In the genomic region with DNA sequence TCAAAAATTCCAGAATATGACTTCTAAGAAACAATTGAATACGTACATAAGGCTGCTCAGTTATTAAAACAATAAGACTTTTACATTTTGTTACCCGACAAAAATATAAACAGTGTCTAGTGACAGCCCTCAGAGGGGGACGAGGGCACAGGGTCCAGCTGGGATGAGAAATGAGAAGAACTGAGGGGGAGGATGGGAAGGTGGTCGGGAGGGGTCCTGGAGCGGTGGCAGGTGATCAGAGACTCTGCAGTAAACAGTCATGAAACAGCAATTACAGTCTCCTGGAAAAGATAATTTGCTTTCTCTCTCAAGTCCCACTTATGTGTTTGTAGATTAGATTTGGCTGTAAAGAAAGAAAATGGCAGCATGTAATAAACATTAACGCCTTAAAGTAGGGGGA, we compare ENCODE assay signal across 11 cellular contexts. TPM values are rescaled to one million over a fixed set of nuclear protein-coding genes. Genes with fewer than 3 reads are reported as not detected.
DNase-seq lines count a peak whose midpoint lies in the region; ATAC-seq, FAIRE-seq and TF ChIP-seq lines count a peak whose summit lies in the region.
"Had no signal": no experiment of that assay in that cellular context is flagged by ENCODE, and none has a peak within 500 bp of the region (broad histone marks: within the 10 kb centered on the region; RNA-seq: fewer than 3 reads in every experiment).

No MANE protein-coding gene starts in this region.

- CTCF ChIA-PET in activated CD4-positive, alpha-beta T cell treated with anti-CD3 and anti-CD28 coated beads for 36 hours (lab: Charles Lee) = interaction anchor here (1.0 to 1.9 kb wide), 3 partner anchors 15 to 95 kb away, joined by 3 to 7 read pairs (median 4); no protein-coding TSS in a partner anchor
- CTCF ChIA-PET in HepG2 (lab: Yijun Ruan, JAX; ENCODE audit: low intra/inter-chr PET ratio, low total read pairs) = no interaction called here

- TF ChIP-seq RAD21 in HepG2 (CRISPR knock-in tag; IDR thresholded peaks at IDR 0.05) = no peak

- TF ChIP-seq CTCF in ascending aorta (IDR thresholded peaks at IDR 0.05) (no peak), HepG2 (CRISPR knock-in tag; IDR thresholded peaks at IDR 0.05) (no peak)

- TF ChIP-seq POLR2A in HepG2 (IDR thresholded peaks at IDR 0.05; ENCODE audit: insufficient read depth in 1 of 2, low read depth in 2 of 2, low read length in 2 of 2) = no peak

- H3K27ac Mint-ChIP-seq in activated CD4-positive, alpha-beta T cell treated with anti-CD3 and anti-CD28 coated beads for 36 hours = peak overlapping the region; percentile 58
- peak overlapping the region; percentile 29 to 95 for H3K27ac Mint-ChIP-seq in stimulated activated naive CD8-positive, alpha-beta T cell treated with anti-CD3 and anti-CD28 coated beads, Interleukin-15, amount 100 ng/mL, for 72 hours

- H3K79me2 ChIP-seq in HepG2 (ENCODE audit: insufficient read depth, low read length) = peaks cover 94% of the 10 kb centered on the region

- H3K4me2 ChIP-seq in HepG2 (ENCODE audit: low read depth, low read length) = peak overlapping the region; percentile 76

- in situ Hi-C loops in HepG2 (cut with HindIII; ENCODE audit: extremely low pct_ligation_motif_present, low pct_unique_long_range_greater_than_20kb) = no loop called here

- H3K27ac ChIP-seq in ascending aorta = peak overlapping the region in 1 of 2 donors; percentile 35
- peak overlapping the region; percentile 75 for H3K27ac ChIP-seq in HepG2 (ENCODE audit: extremely low read length, insufficient read depth, low read length)

- peak overlapping the region; percentile 60 for H3K4me3 Mint-ChIP-seq in activated CD4-positive, alpha-beta T cell treated with anti-CD3 and anti-CD28 coated beads for 36 hours
- peak overlapping the region; percentile 85 to 87 for H3K4me3 Mint-ChIP-seq in stimulated activated naive CD8-positive, alpha-beta T cell treated with anti-CD3 and anti-CD28 coated beads, Interleukin-15, amount 100 ng/mL, for 72 hours

- POLR2A ChIA-PET in activated CD4-positive, alpha-beta T cell treated with anti-CD3 and anti-CD28 coated beads for 36 hours (lab: Charles Lee) = no interaction called here
- POLR2A ChIA-PET in HepG2 (lab: Yijun Ruan, JAX) = interaction anchor here (0.8 to 2.4 kb wide), 12 partner anchors 11 to 131 kb away, joined by 3 to 45 read pairs (median 6); a partner anchor contains a TSS

- no peaks in the 10 kb centered on the region for H3K9me3 Mint-ChIP-seq in activated CD4-positive, alpha-beta T cell treated with anti-CD3 and anti-CD28 coated beads for 36 hours (ENCODE audit: low read depth)
- H3K9me3 Mint-ChIP-seq in stimulated activated naive CD8-positive, alpha-beta T cell treated with anti-CD3 and anti-CD28 coated beads, Interleukin-15, amount 100 ng/mL, for 72 hours = no peaks in the 10 kb centered on the region

- DNase-seq in activated CD4-positive, alpha-beta T cell treated with anti-CD3 and anti-CD28 coated beads for 36 hours = no peak
- no peak for DNase-seq in activated CD4-positive, alpha-beta T cell treated with anti-CD3 and anti-CD28 coated beads for 1 hour
- DNase-seq in ascending aorta (ENCODE audit: low spot score in 2 of 2) (no peak), HepG2 (ENCODE audit: low spot score) (no peak), left colon (no peak), NCI-H2029 treated with DMSO at 0.1 percent for 48 hours (lab: John Stamatoyannopoulos, UW) (no peak)
- DNase-seq in stimulated activated naive CD8-positive, alpha-beta T cell treated with anti-CD3 and anti-CD28 coated beads, Interleukin-15, amount 100 ng/mL, for 72 hours = no peak
- DNase-seq in central memory CD4-positive, alpha-beta T cell = no peak
- DNase-seq: activated CD4-positive, alpha-beta T cell treated with anti-CD3 and anti-CD28 coated beads, Interleukin-2, amount 50 U/mL, for 48 hours; NCI-H345; stimulated activated naive CD4-positive, alpha-beta T cell treated with Interleukin-2 at 50 U/mL for 16 hours had no signal

- H3K27me3 ChIP-seq in ascending aorta (no peaks in the 10 kb centered on the region), HepG2 (ENCODE audit: control insufficient read depth in 1 of 2, insufficient read depth in 2 of 2, low read length in 2 of 2) (no peaks in the 10 kb centered on the region)

- peaks cover 53% of the 10 kb centered on the region for H3K4me1 Mint-ChIP-seq in activated CD4-positive, alpha-beta T cell treated with anti-CD3 and anti-CD28 coated beads for 36 hours
- peaks cover 70% of the 10 kb centered on the region for H3K4me1 Mint-ChIP-seq in stimulated activated naive CD8-positive, alpha-beta T cell treated with anti-CD3 and anti-CD28 coated beads, Interleukin-15, amount 100 ng/mL, for 72 hours

- H2AFZ ChIP-seq in HepG2 (ENCODE audit: low read length) = no peak overlapping the region

- intact Hi-C loops in activated CD4-positive, alpha-beta T cell treated with anti-CD3 and anti-CD28 coated beads for 36 hours (cut with DNase I, micrococcal nuclease) = no loop called here
- intact Hi-C loops in ascending aorta (cut with DNase I) = loop anchor here (1.0 kb wide), 1 partner anchor 14 kb away; no protein-coding TSS in a partner anchor
- intact Hi-C loops in HepG2 (cut with micrococcal nuclease; ENCODE audit: unreplicated experiment) = loop anchor here (5.0 kb wide), 1 partner anchor 47 kb away; no protein-coding TSS in a partner anchor
- intact Hi-C loops in left colon (cut with DNase I, micrococcal nuclease) = no loop called here

- TF ChIP-seq EP300 in HepG2 (IDR thresholded peaks at IDR 0.05; ENCODE audit: low read depth in 2 of 2, low read length in 2 of 2) (no peak), HepG2 (CRISPR knock-in tag; IDR thresholded peaks at IDR 0.05; ENCODE audit: borderline replicate concordance) (no peak)

- H3K4me1 ChIP-seq in ascending aorta (peaks cover 9 to 50% of the 10 kb centered on the region in 2 donors), HepG2 (ENCODE audit: insufficient read depth, low read length) (peaks cover 100% of the 10 kb centered on the region)

- H3K9ac ChIP-seq in HepG2 (ENCODE audit: insufficient read depth, low read depth, low read length) = peak overlapping the region; percentile 55; the same call in 1 of the 2 replicates

- ATAC-seq in activated CD4-positive, alpha-beta T cell treated with anti-CD3 and anti-CD28 coated beads for 36 hours = no peak
- ATAC-seq in HepG2 = no peak
- ATAC-seq in stimulated activated naive CD8-positive, alpha-beta T cell treated with anti-CD3 and anti-CD28 coated beads, Interleukin-15, amount 100 ng/mL, for 72 hours = no peak
- no peak for ATAC-seq in left colon

- no TSS peak for BruUV-seq in HepG2 (replicated peaks; lab: Mats Ljungman, UMichigan)

- H3K9me3 ChIP-seq in ascending aorta (no peaks in the 10 kb centered on the region), HepG2 (ENCODE audit: low read length) (no peaks in the 10 kb centered on the region)

- no peak for FAIRE-seq in HepG2 (lab: Jason Lieb, UNC)

- H3K36me3 ChIP-seq in ascending aorta (peaks cover 0 to 8% of the 10 kb centered on the region in 2 donors), HepG2 (replicated peaks in 1 of 2; ENCODE audit: control insufficient read depth in 1 of 2, insufficient read depth in 2 of 2, low read length in 2 of 2) (peaks cover 4 to 14% of the 10 kb centered on the region in 2 experiments; a peak in 2 of 5 replicates)

- peaks cover 4% of the 10 kb centered on the region for H3K36me3 Mint-ChIP-seq in activated CD4-positive, alpha-beta T cell treated with anti-CD3 and anti-CD28 coated beads for 36 hours (ENCODE audit: low read depth)

- no peaks in the 10 kb centered on the region; the same call in 1 of the 2 replicates for H4K20me1 ChIP-seq in HepG2 (ENCODE audit: insufficient read depth, low read length)

- H3K27me3 Mint-ChIP-seq in activated CD4-positive, alpha-beta T cell treated with anti-CD3 and anti-CD28 coated beads for 36 hours = no peaks in the 10 kb centered on the region
- H3K27me3 Mint-ChIP-seq in stimulated activated naive CD8-positive, alpha-beta T cell treated with anti-CD3 and anti-CD28 coated beads, Interleukin-15, amount 100 ng/mL, for 72 hours = no peaks in the 10 kb centered on the region

- 69% methylated on average over 6 of the region's 6 CpGs for WGBS in HepG2 (ENCODE audit: low lambda C conversion rate)

- H3K4me3 ChIP-seq in ascending aorta = peak overlapping the region; percentile 35
- H3K4me3 ChIP-seq in HepG2 (replicated peaks in 1 of 3; ENCODE audit: insufficient read depth in 1 of 3, low read depth in 2 of 3, low read length in 3 of 3) = peak overlapping the region; percentile 31 to 56 (median 45)

TF ChIP-seq in HepG2, 621 proteins besides CTCF, POLR2A, EP300 and RAD21 (continues in another document):
- TF ChIP-seq ZNF768 (CRISPR knock-in tag; IDR thresholded peaks at IDR 0.05) (peak; percentile 29; the same call in 1 of the 2 replicates), SP5 (CRISPR knock-in tag; IDR thresholded peaks at IDR 0.05; ENCODE audit: borderline replicate concordance, low read depth) (no peak), HDAC6 (IDR thresholded peaks at IDR 0.05; ENCODE audit: low read depth, low read length) (no peak)

RNA-seq across cellular contexts. Expression of a gene that starts 56.0 kb away (rescaled TPM):
- 10 to 100 TPM; 27.9 to 28.1 TPM for total RNA-seq in activated CD4-positive, alpha-beta T cell treated with anti-CD3 and anti-CD28 coated beads for 36 hours
- total RNA-seq in ascending aorta (95.5 TPM), HepG2 (2016; rRNA removed; fragmentation: Illumina TruSeq; extraction: Trizol) (54.1 and 65.1 TPM in 2 replicates), left colon (100 to 1,000 TPM; 191 to 219 TPM)
- total RNA-seq in HepG2 (2016; cell fraction: cytosol; rRNA removed; fragmentation: Illumina TruSeq; extraction: Trizol; ENCODE audit: low read depth) = 5.4 and 5.7 TPM in 2 replicates
- 53.7 and 62.1 TPM in 2 replicates for total RNA-seq in HepG2 (2016; cell fraction: insoluble cytoplasmic fraction; rRNA removed; fragmentation: Illumina TruSeq; extraction: Trizol)
- total RNA-seq in HepG2 (2016; cell fraction: membrane; rRNA removed; fragmentation: Illumina TruSeq; extraction: Trizol) = 15.4 and 16.7 TPM in 2 replicates
- total RNA-seq in HepG2 (2016; cell fraction: nucleus; rRNA removed; fragmentation: Illumina TruSeq; extraction: Trizol) = 35.2 and 37.4 TPM in 2 replicates
- 64.1 and 68.8 TPM in 2 replicates for polyA plus RNA-seq in HepG2 (2011; rRNA removed)
- polyA plus RNA-seq in HepG2 (2011; cell fraction: cytosol; rRNA removed) = 70.2 and 76.7 TPM in 2 replicates
- polyA plus RNA-seq in HepG2 (2011; cell fraction: nucleus; rRNA removed) = 42.1 and 45.1 TPM in 2 replicates
- polyA plus RNA-seq in HepG2 (2012) = 42.2 and 49.5 TPM in 2 replicates
- polyA plus RNA-seq in HepG2 (2016; cell fraction: cytosol; fragmentation: Illumina TruSeq; extraction: Trizol; ENCODE audit: low read depth) = 3.1 and 3.5 TPM in 2 replicates
- 60.9 and 68.0 TPM in 2 replicates for polyA plus RNA-seq in HepG2 (2016; cell fraction: insoluble cytoplasmic fraction; fragmentation: Illumina TruSeq; extraction: Trizol; ENCODE audit: low read depth)
- 8.6 and 9.2 TPM in 2 replicates for polyA plus RNA-seq in HepG2 (2016; cell fraction: membrane; fragmentation: Illumina TruSeq; extraction: Trizol; ENCODE audit: low read depth)
- polyA plus RNA-seq in HepG2 (2016; cell fraction: nucleus; fragmentation: Illumina TruSeq; extraction: Trizol; ENCODE audit: insufficient read depth, low read depth) = 40.7 and 42.6 TPM in 2 replicates
- 20.8 and 43.5 TPM in 2 replicates for polyA minus RNA-seq in HepG2 (2011; rRNA and poly(A)+ RNA removed; ENCODE audit: low replicate concordance)
- 26.2 and 26.4 TPM in 2 replicates for polyA minus RNA-seq in HepG2 (2011; cell fraction: cytosol; rRNA and poly(A)+ RNA removed)
- polyA minus RNA-seq in HepG2 (2011; cell fraction: nucleus; rRNA and poly(A)+ RNA removed) = 29.3 and 33.6 TPM in 2 replicates

Comparison
In these comparisons a context has a peak if more than half of its experiments do, and no peak if none do; other contexts are left out.
1. intact Hi-C loops: an anchor here in ascending aorta (1.0 kb wide) and HepG2 (5.0 kb wide); none called in activated CD4-positive, alpha-beta T cell treated with anti-CD3 and anti-CD28 coated beads for 36 hours and left colon.